ENCODE assay signal across 1 cellular context in genomic region chr17:10398352-10398751, GRCh38.
TF ChIP-seq lines count a peak whose summit lies in the region.

No MANE protein-coding gene starts in this region.

TF ChIP-seq in K562, 482 proteins besides CTCF, POLR2A, EP300 and RAD21:
- no peak for TF ChIP-seq ATF2 (CRISPR knock-in tag; IDR thresholded peaks at IDR 0.05)
- TF ChIP-seq, protein P1, sequence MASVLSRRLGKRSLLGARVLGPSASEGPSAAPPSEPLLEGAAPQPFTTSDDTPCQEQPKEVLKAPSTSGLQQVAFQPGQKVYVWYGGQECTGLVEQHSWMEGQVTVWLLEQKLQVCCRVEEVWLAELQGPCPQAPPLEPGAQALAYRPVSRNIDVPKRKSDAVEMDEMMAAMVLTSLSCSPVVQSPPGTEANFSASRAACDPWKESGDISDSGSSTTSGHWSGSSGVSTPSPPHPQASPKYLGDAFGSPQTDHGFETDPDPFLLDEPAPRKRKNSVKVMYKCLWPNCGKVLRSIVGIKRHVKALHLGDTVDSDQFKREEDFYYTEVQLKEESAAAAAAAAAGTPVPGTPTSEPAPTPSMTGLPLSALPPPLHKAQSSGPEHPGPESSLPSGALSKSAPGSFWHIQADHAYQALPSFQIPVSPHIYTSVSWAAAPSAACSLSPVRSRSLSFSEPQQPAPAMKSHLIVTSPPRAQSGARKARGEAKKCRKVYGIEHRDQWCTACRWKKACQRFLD (CRISPR knock-in tag; IDR thresholded peaks at IDR 0.05): no peak
- TF ChIP-seq, protein P2, sequence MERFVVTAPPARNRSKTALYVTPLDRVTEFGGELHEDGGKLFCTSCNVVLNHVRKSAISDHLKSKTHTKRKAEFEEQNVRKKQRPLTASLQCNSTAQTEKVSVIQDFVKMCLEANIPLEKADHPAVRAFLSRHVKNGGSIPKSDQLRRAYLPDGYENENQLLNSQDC (CRISPR knock-in tag; IDR thresholded peaks at IDR 0.05): no peak
- no peak for TF ChIP-seq FOXK1 (CRISPR knock-in tag; IDR thresholded peaks at IDR 0.05; ENCODE audit: borderline replicate concordance)
- no peak for TF ChIP-seq TCF7L2 (IDR thresholded peaks at IDR 0.05; ENCODE audit: low read depth, low read length)
